In genomic region chr3:82080792-82081191, GRCh38 we compare ENCODE assay signal across 25 cellular contexts.
A peak's percentile ranks its signal among the peaks of the same experiment; 100 is the strongest.
DNase-seq lines count a peak whose midpoint lies in the region; ATAC-seq and TF ChIP-seq lines count a peak whose summit lies in the region.
"Had no signal": no experiment of that assay in that cellular context is flagged by ENCODE, and none has a peak within 500 bp of the region (broad histone marks: within the 10 kb centered on the region; RNA-seq: fewer than 3 reads in every experiment).

No MANE protein-coding gene starts in this region.

- DNase-seq in GM23248 (peak; percentile 11), PC-9 (no peak), endodermal cell (no peak), neural progenitor cell (ENCODE audit: low spot score) (no peak), GM13976 (ENCODE audit: low spot score) (no peak), NCI-H2171 (lab: John Stamatoyannopoulos, UW) (no peak)
- no peak for DNase-seq in activated T-cell treated with anti-CD3 and anti-CD28 coated beads, Interleukin-2, amount 50 U/mL, for 72 hours
- DNase-seq: activated CD4-positive, alpha-beta T cell treated with anti-CD3 and anti-CD28 coated beads, Interleukin-2, amount 10 ng/mL, durations not matched to agents 7 days and 5 days; activated CD8-positive, alpha-beta memory T cell treated with anti-CD3 and anti-CD28 coated beads, Interleukin-2, amount 50 U/mL, for 4 hours; activated effector memory CD4-positive, alpha-beta T cell treated with Interleukin-2 at 50 U/mL for 16 hours; CD8-positive, alpha-beta T cell; DMS79; dorsolateral prefrontal cortex; left colon; NCI-H1930; NCI-H446 treated with DMSO at 0.1 percent for 48 hours; spleen; stimulated activated CD4-positive, alpha-beta T cell treated with anti-CD3 and anti-CD28 coated beads, Interleukin-4, amount 100 ng/mL, for 24 hours; stomach; SW 1271; upper lobe of left lung had no signal

- H4K20me1 ChIP-seq in GM23248 (ENCODE audit: insufficient read depth) (no peaks in the 10 kb centered on the region), PC-9 (ENCODE audit: insufficient read depth) (no peaks in the 10 kb centered on the region), neural progenitor cell (ENCODE audit: low read depth) (no peaks in the 10 kb centered on the region)

- H3K79me2 ChIP-seq in GM23248 (ENCODE audit: insufficient read depth) = no peaks in the 10 kb centered on the region
- no peaks in the 10 kb centered on the region for H3K79me2 ChIP-seq in PC-9 (ENCODE audit: low read depth)
- no peaks in the 10 kb centered on the region for H3K79me2 ChIP-seq in neural progenitor cell (ENCODE audit: low read depth)

- H3K9ac ChIP-seq in GM23248 (peak overlapping the region; percentile 33), endodermal cell (ENCODE audit: extremely low read depth, low read length, poor library complexity, severe bottlenecking) (no peak overlapping the region), neural progenitor cell (no peak overlapping the region)

- in situ Hi-C loops in GM23248 (cut with MboI) = no loop called here
- in situ Hi-C loops in GM13976 (cut with MboI; ENCODE audit: low sequenced_read_pairs, unreplicated experiment) = no loop called here

- POLR2A ChIA-PET in PC-9 (lab: Charles Lee; ENCODE audit: unreplicated experiment) = no interaction called here

- intact Hi-C loops in PC-9 (cut with micrococcal nuclease; ENCODE audit: unreplicated experiment) = no loop called here

- no peak for ATAC-seq in GM18907 (IDR thresholded peaks at IDR 0.05; ENCODE audit: unreplicated experiment)
- no peak for ATAC-seq in activated T-cell treated with anti-CD3 and anti-CD28 coated beads, Interleukin-2, amount 50 U/mL, for 72 hours (replicated peaks in 1 of 2)
- ATAC-seq: CD8-positive, alpha-beta T cell; left colon had no signal

- H3K36me3 Mint-ChIP-seq in endodermal cell (ENCODE audit: low read depth) (no peaks in the 10 kb centered on the region), neural progenitor cell (no peaks in the 10 kb centered on the region)
- no peaks in the 10 kb centered on the region for H3K36me3 Mint-ChIP-seq in activated T-cell treated with anti-CD3 and anti-CD28 coated beads, Interleukin-2, amount 50 U/mL, for 72 hours (ENCODE audit: insufficient read depth in 2 of 2)
- H3K36me3 Mint-ChIP-seq: CD8-positive, alpha-beta T cell had no signal

- H3K27ac Mint-ChIP-seq in endodermal cell (peak overlapping the region; percentile 10), neural progenitor cell (no peak overlapping the region)
- H3K27ac Mint-ChIP-seq in activated T-cell treated with anti-CD3 and anti-CD28 coated beads, Interleukin-2, amount 50 U/mL, for 72 hours = no peak overlapping the region
- H3K27ac Mint-ChIP-seq: activated CD4-positive, alpha-beta T cell treated with anti-CD3 and anti-CD28 coated beads, Interleukin-2, amount 10 ng/mL, durations not matched to agents 7 days and 5 days; CD8-positive, alpha-beta T cell had no signal

- H2AFZ ChIP-seq in GM23248 (peak overlapping the region; percentile 80), PC-9 (peak overlapping the region; percentile 20; the same call in 1 of the 2 replicates), neural progenitor cell (replicated peaks) (peak overlapping the region; percentile 21)

- no peaks in the 10 kb centered on the region for H3K27me3 Mint-ChIP-seq in endodermal cell (ENCODE audit: insufficient read depth)
- no peaks in the 10 kb centered on the region for H3K27me3 Mint-ChIP-seq in neural progenitor cell (ENCODE audit: insufficient read depth, low read depth)
- no peaks in the 10 kb centered on the region for H3K27me3 Mint-ChIP-seq in activated T-cell treated with anti-CD3 and anti-CD28 coated beads, Interleukin-2, amount 50 U/mL, for 72 hours (ENCODE audit: low read depth)

- H3K4me2 ChIP-seq in GM23248 (ENCODE audit: unreplicated experiment) = peak overlapping the region; percentile 65
- H3K4me2 ChIP-seq in PC-9 = peak overlapping the region; percentile 44
- no peak overlapping the region for H3K4me2 ChIP-seq in neural progenitor cell

- H3K9me2 ChIP-seq in GM23248 (ENCODE audit: insufficient read depth) = no peaks in the 10 kb centered on the region
- no peaks in the 10 kb centered on the region for H3K9me2 ChIP-seq in PC-9 (ENCODE audit: insufficient read depth)

- 0 out of 2 replicates have a peak overlapping the region, but pooled peaks have one; percentile 3 for H3K4me3 ChIP-seq in GM23248
- H3K4me3 ChIP-seq in PC-9 = no peak overlapping the region
- H3K4me3 ChIP-seq in endodermal cell (ENCODE audit: low read length) = no peak overlapping the region
- no peak overlapping the region for H3K4me3 ChIP-seq in neural progenitor cell
- H3K4me3 ChIP-seq: cardiac muscle cell, dorsolateral prefrontal cortex, spleen, stomach, upper lobe of left lung had no signal

- BruUV-seq in PC-9 (replicated peaks; lab: Mats Ljungman, UMichigan) = no TSS peak

- TF ChIP-seq CTCF in PC-9 (conservative IDR thresholded peaks at IDR 0.05) (no peak), endodermal cell (conservative IDR thresholded peaks at IDR 0.05) (no peak), neural progenitor cell (IDR thresholded peaks at IDR 0.05) (no peak), GM13976 (IDR thresholded peaks at IDR 0.05; ENCODE audit: borderline replicate concordance, control extremely low read depth, extremely low read depth, insufficient read depth, missing control alignments) (no peak)

- H3K4me3 Mint-ChIP-seq in endodermal cell = no peak overlapping the region
- no peak overlapping the region for H3K4me3 Mint-ChIP-seq in neural progenitor cell
- H3K4me3 Mint-ChIP-seq in activated T-cell treated with anti-CD3 and anti-CD28 coated beads, Interleukin-2, amount 50 U/mL, for 72 hours = no peak overlapping the region
- H3K4me3 Mint-ChIP-seq: activated CD4-positive, alpha-beta T cell treated with anti-CD3 and anti-CD28 coated beads, Interleukin-2, amount 10 ng/mL, durations not matched to agents 7 days and 5 days; CD8-positive, alpha-beta T cell had no signal

- H3F3A ChIP-seq in GM23248 (ENCODE audit: insufficient read depth) = 0 out of 2 replicates have a peak, but pooled peaks cover 8% of the 10 kb centered on the region
- no peaks in the 10 kb centered on the region for H3F3A ChIP-seq in PC-9 (ENCODE audit: insufficient read depth, low read depth)
- H3F3A ChIP-seq in neural progenitor cell (ENCODE audit: low read depth) = no peaks in the 10 kb centered on the region

- H3K9me3 Mint-ChIP-seq in endodermal cell (no peaks in the 10 kb centered on the region), neural progenitor cell (no peaks in the 10 kb centered on the region)
- no peaks in the 10 kb centered on the region for H3K9me3 Mint-ChIP-seq in activated T-cell treated with anti-CD3 and anti-CD28 coated beads, Interleukin-2, amount 50 U/mL, for 72 hours
- H3K9me3 Mint-ChIP-seq: activated CD4-positive, alpha-beta T cell treated with anti-CD3 and anti-CD28 coated beads, Interleukin-2, amount 10 ng/mL, durations not matched to agents 7 days and 5 days; CD8-positive, alpha-beta T cell had no signal

- no peaks in the 10 kb centered on the region for H3K9me3 ChIP-seq in GM23248 (ENCODE audit: low read depth)
- no peaks in the 10 kb centered on the region for H3K9me3 ChIP-seq in PC-9 (ENCODE audit: insufficient read depth, low read depth)
- H3K9me3 ChIP-seq in endodermal cell (ENCODE audit: control insufficient read depth, low read length) = no peaks in the 10 kb centered on the region
- H3K9me3 ChIP-seq in neural progenitor cell (ENCODE audit: low read depth) = no peaks in the 10 kb centered on the region
- H3K9me3 ChIP-seq: neutrophil, stomach, upper lobe of left lung had no signal

- H3K36me3 ChIP-seq in GM23248 (ENCODE audit: low read depth) (no peaks in the 10 kb centered on the region), PC-9 (ENCODE audit: low read depth) (no peaks in the 10 kb centered on the region), endodermal cell (ENCODE audit: control insufficient read depth, insufficient read depth, low read length) (no peaks in the 10 kb centered on the region), neural progenitor cell (no peaks in the 10 kb centered on the region)
- H3K36me3 ChIP-seq: cardiac muscle cell, neutrophil, spleen, stomach, upper lobe of left lung had no signal

- H3K27ac ChIP-seq in GM23248 (peak overlapping the region; percentile 50), PC-9 (peak overlapping the region; percentile 53), endodermal cell (ENCODE audit: low read depth, low read length) (no peak overlapping the region), neural progenitor cell (no peak overlapping the region)
- H3K27ac ChIP-seq: cardiac muscle cell, dorsolateral prefrontal cortex, neutrophil, RWPE1, spleen, stomach had no signal

- no peaks in the 10 kb centered on the region for H3K4me1 Mint-ChIP-seq in endodermal cell
- H3K4me1 Mint-ChIP-seq in neural progenitor cell = peaks cover 14% of the 10 kb centered on the region
- no peaks in the 10 kb centered on the region for H3K4me1 Mint-ChIP-seq in activated T-cell treated with anti-CD3 and anti-CD28 coated beads, Interleukin-2, amount 50 U/mL, for 72 hours (ENCODE audit: low read depth)
- H3K4me1 Mint-ChIP-seq: activated CD4-positive, alpha-beta T cell treated with anti-CD3 and anti-CD28 coated beads, Interleukin-2, amount 10 ng/mL, durations not matched to agents 7 days and 5 days had no signal

- peaks cover 26% of the 10 kb centered on the region for H3K4me1 ChIP-seq in GM23248 (ENCODE audit: insufficient read depth)
- peaks cover 13% of the 10 kb centered on the region; the same call in 1 of the 2 replicates for H3K4me1 ChIP-seq in PC-9 (replicated peaks; ENCODE audit: insufficient read depth)
- H3K4me1 ChIP-seq in endodermal cell (ENCODE audit: control insufficient read depth, insufficient read depth, low read length) = no peaks in the 10 kb centered on the region
- peaks cover 17% of the 10 kb centered on the region for H3K4me1 ChIP-seq in neural progenitor cell
- H3K4me1 ChIP-seq: stomach had no signal

- CTCF ChIA-PET in PC-9 (lab: Charles Lee) = no interaction called here

- 62 to 63% methylated on average over 3 of the region's 3 CpGs for WGBS in GM23248 (ENCODE audit: low coverage in 1 of 2, low lambda C conversion rate in 2 of 2, missing lambda C conversion rate in 2 of 2), 2 experiments
- WGBS in endodermal cell (ENCODE audit: insufficient coverage in 1 of 2, insufficient read length in 1 of 2), 2 experiments = 95 to 100% methylated on average over 1 to 3 of the region's 3 CpGs

- H3K27me3 ChIP-seq in GM23248 (replicated peaks; ENCODE audit: insufficient read depth) (no peaks in the 10 kb centered on the region), PC-9 (ENCODE audit: insufficient read depth, low read depth) (no peaks in the 10 kb centered on the region), endodermal cell (ENCODE audit: control insufficient read depth, insufficient read depth, low read length, poor library complexity, severe bottlenecking) (no peaks in the 10 kb centered on the region), neural progenitor cell (no peaks in the 10 kb centered on the region)
- H3K27me3 ChIP-seq: cardiac muscle cell, dorsolateral prefrontal cortex, neutrophil, spleen, stomach, upper lobe of left lung had no signal

Comparison
In these comparisons a context has a peak if more than half of its experiments do, and no peak if none do; other contexts are left out.
1. H2AFZ ChIP-seq: peak in every context shown above with its lines; median percentile 80 in GM23248; 21 in neural progenitor cell; 20 in PC-9.
2. H3K27ac ChIP-seq: peak in GM23248 (single experiment) and PC-9 (single experiment); none in endodermal cell (single experiment) and neural progenitor cell (single experiment).